In genomic region chr3:64179860-64180259, GRCh38 we compare ENCODE assay signal across 33 cellular contexts. TPM values are rescaled to one million over a fixed set of nuclear protein-coding genes. Genes with fewer than 3 reads are reported as not detected.
"Had no signal": no experiment of that assay in that cellular context is flagged by ENCODE, and none has a peak within 500 bp of the region (broad histone marks: within the 10 kb centered on the region; RNA-seq: fewer than 3 reads in every experiment).

No MANE protein-coding gene starts in this region.

- H2AFZ ChIP-seq: neural progenitor cell, parathyroid adenoma had no signal

- ATAC-seq: activated naive CD8-positive, alpha-beta T cell treated with anti-CD3 and anti-CD28 coated beads, Interleukin-2, amount 50 U/mL, for 24 hours; activated T-helper 17 cell treated with anti-CD3 and anti-CD28 coated beads, Interleukin-2, amount 50 U/mL, for 72 hours; body of pancreas; foreskin keratinocyte; heart left ventricle; lower lobe of right lung; natural killer cell; psoas muscle; upper lobe of right lung had no signal

- DNase-seq: activated CD4-positive, alpha-beta memory T cell treated with anti-CD3 and anti-CD28 coated beads, Interleukin-2, amount 10 ng/mL, durations not matched to agents 7 days and 5 days; activated CD4-positive, alpha-beta T cell treated with anti-CD3 and anti-CD28 coated beads for 1 hour; activated CD4-positive, alpha-beta T cell treated with anti-CD3 and anti-CD28 coated beads, Interleukin-2, amount 10 ng/mL, durations not matched to agents 7 days and 5 days; activated CD8-positive, alpha-beta memory T cell treated with anti-CD3 and anti-CD28 coated beads, Interleukin-2, amount 50 U/mL, for 48 hours; activated naive CD8-positive, alpha-beta T cell treated with anti-CD3 and anti-CD28 coated beads, Interleukin-2, amount 50 U/mL, for 24 hours; activated T-cell treated with anti-CD3 and anti-CD28 coated beads, Interleukin-2, amount 50 U/mL, for 24 hours; anterior cingulate cortex; body of pancreas; dorsolateral prefrontal cortex; effector memory CD4-positive, alpha-beta T cell; foreskin keratinocyte; heart left ventricle; hypothalamus; immature natural killer cell; lower lobe of right lung; mesendoderm; natural killer cell; occipital lobe; psoas muscle; sigmoid colon; stimulated activated CD4-positive, alpha-beta T cell treated with anti-CD3 and anti-CD28 coated beads, Interleukin-15, amount 100 ng/mL, for 24 hours; stimulated activated CD4-positive, alpha-beta T cell treated with anti-CD3 and anti-CD28 coated beads, Interleukin-2, amount 100 ng/mL, for 24 hours; stimulated activated naive CD4-positive, alpha-beta T cell; tibial artery; upper lobe of right lung; WERI-Rb-1 had no signal

- H3K36me3 Mint-ChIP-seq: activated naive CD4-positive, alpha-beta T cell treated with anti-CD3 and anti-CD28 coated beads, Interleukin-2, amount 50 U/mL, for 24 hours; immature natural killer cell; natural killer cell; neural progenitor cell had no signal

- H3K27ac Mint-ChIP-seq: activated CD4-positive, alpha-beta memory T cell treated with anti-CD3 and anti-CD28 coated beads, Interleukin-2, amount 10 ng/mL, durations not matched to agents 7 days and 5 days; activated CD4-positive, alpha-beta T cell treated with anti-CD3 and anti-CD28 coated beads, Interleukin-2, amount 10 ng/mL, durations not matched to agents 7 days and 5 days; activated naive CD4-positive, alpha-beta T cell treated with anti-CD3 and anti-CD28 coated beads, Interleukin-2, amount 50 U/mL, for 24 hours; activated naive CD8-positive, alpha-beta T cell treated with anti-CD3 and anti-CD28 coated beads, Interleukin-2, amount 50 U/mL, for 24 hours; activated T-cell treated with anti-CD3 and anti-CD28 coated beads, Interleukin-2, amount 50 U/mL, for 24 hours; activated T-helper 17 cell treated with anti-CD3 and anti-CD28 coated beads, Interleukin-2, amount 50 U/mL, for 72 hours; immature natural killer cell; natural killer cell; neural progenitor cell had no signal

- H3K27ac ChIP-seq: body of pancreas, coronary artery, foreskin keratinocyte, heart left ventricle, lower lobe of right lung, neural progenitor cell, parathyroid adenoma, psoas muscle, suprapubic skin, tibial artery, upper lobe of right lung, WERI-Rb-1 had no signal

- H3K36me3 ChIP-seq: lower lobe of right lung, neural progenitor cell, sigmoid colon, suprapubic skin, tibial artery, upper lobe of right lung had no signal

- H3K4me3 ChIP-seq: body of pancreas, coronary artery, dorsolateral prefrontal cortex, heart left ventricle, lower lobe of right lung, neural progenitor cell, psoas muscle, sigmoid colon, suprapubic skin, tibial artery, upper lobe of right lung had no signal

- H3K79me2 ChIP-seq: parathyroid adenoma had no signal

- H3K4me3 Mint-ChIP-seq: activated CD4-positive, alpha-beta memory T cell treated with anti-CD3 and anti-CD28 coated beads, Interleukin-2, amount 10 ng/mL, durations not matched to agents 7 days and 5 days; activated CD4-positive, alpha-beta T cell treated with anti-CD3 and anti-CD28 coated beads, Interleukin-2, amount 10 ng/mL, durations not matched to agents 7 days and 5 days; activated naive CD4-positive, alpha-beta T cell treated with anti-CD3 and anti-CD28 coated beads, Interleukin-2, amount 50 U/mL, for 24 hours; activated naive CD8-positive, alpha-beta T cell treated with anti-CD3 and anti-CD28 coated beads, Interleukin-2, amount 50 U/mL, for 24 hours; activated T-cell treated with anti-CD3 and anti-CD28 coated beads, Interleukin-2, amount 50 U/mL, for 24 hours; activated T-helper 17 cell treated with anti-CD3 and anti-CD28 coated beads, Interleukin-2, amount 50 U/mL, for 72 hours; immature natural killer cell; natural killer cell; neural progenitor cell had no signal

- H3K9me3 Mint-ChIP-seq: activated CD4-positive, alpha-beta memory T cell treated with anti-CD3 and anti-CD28 coated beads, Interleukin-2, amount 10 ng/mL, durations not matched to agents 7 days and 5 days; activated CD4-positive, alpha-beta T cell treated with anti-CD3 and anti-CD28 coated beads, Interleukin-2, amount 10 ng/mL, durations not matched to agents 7 days and 5 days; activated naive CD4-positive, alpha-beta T cell treated with anti-CD3 and anti-CD28 coated beads, Interleukin-2, amount 50 U/mL, for 24 hours; activated naive CD8-positive, alpha-beta T cell treated with anti-CD3 and anti-CD28 coated beads, Interleukin-2, amount 50 U/mL, for 24 hours; activated T-cell treated with anti-CD3 and anti-CD28 coated beads, Interleukin-2, amount 50 U/mL, for 24 hours; activated T-helper 17 cell treated with anti-CD3 and anti-CD28 coated beads, Interleukin-2, amount 50 U/mL, for 72 hours; neural progenitor cell had no signal

- H3K9ac ChIP-seq: neural progenitor cell, parathyroid adenoma had no signal

- H3K27me3 ChIP-seq: body of pancreas, dorsolateral prefrontal cortex, foreskin keratinocyte, heart left ventricle, neural progenitor cell, sigmoid colon, suprapubic skin, tibial artery, upper lobe of right lung had no signal

- H3K9me3 ChIP-seq: body of pancreas, heart left ventricle, lower lobe of right lung, psoas muscle, sigmoid colon, suprapubic skin, tibial artery, upper lobe of right lung had no signal

- H3K27me3 Mint-ChIP-seq: activated CD4-positive, alpha-beta memory T cell treated with anti-CD3 and anti-CD28 coated beads, Interleukin-2, amount 10 ng/mL, durations not matched to agents 7 days and 5 days; activated CD4-positive, alpha-beta T cell treated with anti-CD3 and anti-CD28 coated beads, Interleukin-2, amount 10 ng/mL, durations not matched to agents 7 days and 5 days; activated naive CD8-positive, alpha-beta T cell treated with anti-CD3 and anti-CD28 coated beads, Interleukin-2, amount 50 U/mL, for 24 hours had no signal

- H3K4me2 ChIP-seq: neural progenitor cell had no signal

- H3K4me1 Mint-ChIP-seq: activated CD4-positive, alpha-beta T cell treated with anti-CD3 and anti-CD28 coated beads, Interleukin-2, amount 10 ng/mL, durations not matched to agents 7 days and 5 days; activated naive CD4-positive, alpha-beta T cell treated with anti-CD3 and anti-CD28 coated beads, Interleukin-2, amount 50 U/mL, for 24 hours; activated naive CD8-positive, alpha-beta T cell treated with anti-CD3 and anti-CD28 coated beads, Interleukin-2, amount 50 U/mL, for 24 hours; activated T-helper 17 cell treated with anti-CD3 and anti-CD28 coated beads, Interleukin-2, amount 50 U/mL, for 72 hours; immature natural killer cell; natural killer cell; neural progenitor cell had no signal

- H3K4me1 ChIP-seq: lower lobe of right lung, neural progenitor cell, parathyroid adenoma, psoas muscle, upper lobe of right lung had no signal

RNA-seq across cellular contexts. Expression of gene PRICKLE2, which starts 45.4 kb away (rescaled TPM):
- total RNA-seq: activated CD4-positive, alpha-beta memory T cell treated with anti-CD3 and anti-CD28 coated beads, Interleukin-2, amount 10 ng/mL, durations not matched to agents 7 days and 5 days; activated CD4-positive, alpha-beta T cell treated with anti-CD3 and anti-CD28 coated beads, Interleukin-2, amount 10 ng/mL, durations not matched to agents 7 days and 5 days; activated T-helper 17 cell treated with anti-CD3 and anti-CD28 coated beads, Interleukin-2, amount 50 U/mL, for 72 hours; T-helper 1 cell treated with Interleukin-12 subunit alpha and Interleukin-12 subunit beta and Interleukin-4 antibody, amounts not matched to agents 30 ng/mL and 1 ng/mL, for 36 hours had no signal
